Comparison of ENCODE assay signal across 1 cellular context in the genomic region with DNA sequence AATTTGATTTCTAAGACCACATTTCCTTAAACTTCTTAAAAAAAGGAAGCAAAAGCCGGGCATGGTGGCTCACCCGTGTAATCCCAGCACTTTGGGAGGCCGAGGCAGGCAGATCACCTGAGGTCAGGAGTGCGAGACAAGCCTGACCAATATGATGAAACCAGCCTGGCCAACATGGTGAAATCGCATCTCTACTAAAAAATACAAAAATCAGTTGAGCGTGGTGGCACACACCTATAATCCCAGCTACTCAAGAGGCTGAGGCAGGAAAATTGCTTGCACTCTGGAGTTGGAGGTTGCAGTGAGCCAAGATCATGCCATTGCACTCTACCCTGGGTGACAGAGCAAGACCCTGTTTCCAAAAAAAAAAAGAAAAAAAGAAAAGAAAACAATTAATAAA. TPM values are rescaled to one million over a fixed set of nuclear protein-coding genes. Genes with fewer than 3 reads are reported as not detected.
"Had no signal": no experiment of that assay in that cellular context is flagged by ENCODE, and none has a peak within 500 bp of the region (broad histone marks: within the 10 kb centered on the region; RNA-seq: fewer than 3 reads in every experiment).

No MANE protein-coding gene starts in this region.

RNA-seq across cellular contexts. Expression of a gene that starts 3.2 kb away (rescaled TPM):
- total RNA-seq: G401 had no signal
